ENCODE assay signal across 8 cellular contexts in the genomic region with DNA sequence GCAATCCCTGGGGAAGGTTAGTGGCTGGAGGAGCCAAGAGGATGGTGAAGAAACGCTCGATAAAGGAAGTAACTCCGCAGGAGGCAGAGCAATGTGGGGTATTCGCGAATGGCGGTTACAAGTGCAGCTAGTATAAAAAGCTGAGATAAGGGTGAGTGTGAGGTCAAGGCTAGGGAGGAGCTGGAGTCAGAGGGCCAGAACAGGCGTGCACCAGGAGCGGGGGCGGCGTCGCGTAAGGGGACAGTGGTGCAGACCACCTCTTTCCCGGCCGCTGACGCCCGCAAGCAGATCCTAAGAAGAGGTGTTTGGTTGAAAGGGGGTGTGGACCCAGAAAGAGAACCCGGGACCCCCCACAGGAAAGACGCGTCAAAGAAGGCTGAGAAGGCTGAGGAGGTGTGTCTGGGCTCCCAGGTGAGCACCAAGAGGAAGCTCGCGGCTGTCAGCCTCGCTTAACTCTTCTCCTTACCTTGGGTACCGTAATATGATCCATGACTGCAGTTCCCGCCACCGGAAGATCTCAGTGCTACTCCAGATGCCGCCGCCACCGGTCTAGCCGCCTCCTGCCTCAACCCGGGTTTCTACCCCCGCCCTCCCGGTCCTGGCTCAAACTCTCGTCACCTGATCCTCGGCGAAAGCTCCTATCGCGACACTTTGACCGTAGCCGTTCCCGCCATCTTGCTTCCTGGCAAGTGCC. TPM values are rescaled to one million over a fixed set of nuclear protein-coding genes. Genes with fewer than 3 reads are reported as not detected.
DNase-seq lines count a peak whose midpoint lies in the region; ATAC-seq and TF ChIP-seq lines count a peak whose summit lies in the region.

A gene (minus strand): TSS at position 579 of the 694 bp plus-strand sequence. CDS start 89 bp downstream, at position 490.

- H3K4me1 ChIP-seq in vagina, result no peaks in the 10 kb centered on the region

- TF ChIP-seq POLR2A in vagina (IDR thresholded peaks at IDR 0.05), result no peak

- peak; percentile 56 for DNase-seq in DMS114 treated with DMSO at 0.1 percent for 48 hours (lab: John Stamatoyannopoulos, UW; ENCODE audit: unreplicated experiment)
- DNase-seq in SKM-1 treated with dmso at 0.1 percent for 144 hours (lab: John Stamatoyannopoulos, UW; ENCODE audit: unreplicated experiment), result peak; percentile 64
- DNase-seq in activated naive CD8-positive, alpha-beta T cell treated with anti-CD3 and anti-CD28 coated beads, Interleukin-2, amount 50 U/mL, for 16 hours (ENCODE audit: low read depth, low spot score), result peak; percentile 48
- DNase-seq in hypothalamus (lab: John Stamatoyannopoulos, UW), result peak in 49 of 51 donors; percentile 0 to 76 (median 28)
- DNase-seq in retinal pigment epithelial cell (ENCODE audit: low read depth), result peak; percentile 8
- DNase-seq in vagina (ENCODE audit: extremely low spot score in 2 of 2), result no peak

- H3K27ac ChIP-seq in KOPT-K1 (ENCODE audit: low read depth, low read length, poor library complexity, severe bottlenecking) (peak within 1 kb of the TSS; percentile 66), vagina (no peak within 1 kb of the TSS)

- TF ChIP-seq CTCF in retinal pigment epithelial cell (conservative IDR thresholded peaks at IDR 0.05; ENCODE audit: low read depth, low read length), result no peak
- TF ChIP-seq CTCF in vagina (IDR thresholded peaks at IDR 0.05), result no peak

- intact Hi-C loops in vagina (cut with DNase I), result no loop called here

- H3K9me3 ChIP-seq in KOPT-K1 (ENCODE audit: insufficient read depth, low read length, poor library complexity, severe bottlenecking) (no peaks in the 10 kb centered on the region), vagina (no peaks in the 10 kb centered on the region)

- ATAC-seq in GM21576 (IDR thresholded peaks at IDR 0.05; ENCODE audit: unreplicated experiment), result peak; percentile 95

- H3K27me3 ChIP-seq in vagina, result no peaks in the 10 kb centered on the region

- H3K36me3 ChIP-seq in KOPT-K1 (ENCODE audit: insufficient read depth, low read length), result no peaks in the 10 kb centered on the region
- H3K36me3 ChIP-seq in vagina, result no peaks in the 10 kb centered on the region

- peak within 1 kb of the TSS; percentile 71 for H3K4me3 ChIP-seq in retinal pigment epithelial cell (ENCODE audit: low read length)
- H3K4me3 ChIP-seq in vagina, result peak within 1 kb of the TSS; percentile 41 to 49

RNA-seq across cellular contexts. Expression of the gene that starts here (rescaled TPM):
- total RNA-seq in vagina, result 7.9 TPM

Comparison
In these comparisons a context has a peak if more than half of its experiments do, and no peak if none do; other contexts are left out.
1. DNase-seq: peak in DMS114 treated with DMSO at 0.1 percent for 48 hours (single experiment), SKM-1 treated with dmso at 0.1 percent for 144 hours (single experiment), activated naive CD8-positive, alpha-beta T cell treated with anti-CD3 and anti-CD28 coated beads, Interleukin-2, amount 50 U/mL, for 16 hours (single experiment), hypothalamus (49 of 51) and retinal pigment epithelial cell (single experiment); none in vagina (0 of 2).